In the genomic region with DNA sequence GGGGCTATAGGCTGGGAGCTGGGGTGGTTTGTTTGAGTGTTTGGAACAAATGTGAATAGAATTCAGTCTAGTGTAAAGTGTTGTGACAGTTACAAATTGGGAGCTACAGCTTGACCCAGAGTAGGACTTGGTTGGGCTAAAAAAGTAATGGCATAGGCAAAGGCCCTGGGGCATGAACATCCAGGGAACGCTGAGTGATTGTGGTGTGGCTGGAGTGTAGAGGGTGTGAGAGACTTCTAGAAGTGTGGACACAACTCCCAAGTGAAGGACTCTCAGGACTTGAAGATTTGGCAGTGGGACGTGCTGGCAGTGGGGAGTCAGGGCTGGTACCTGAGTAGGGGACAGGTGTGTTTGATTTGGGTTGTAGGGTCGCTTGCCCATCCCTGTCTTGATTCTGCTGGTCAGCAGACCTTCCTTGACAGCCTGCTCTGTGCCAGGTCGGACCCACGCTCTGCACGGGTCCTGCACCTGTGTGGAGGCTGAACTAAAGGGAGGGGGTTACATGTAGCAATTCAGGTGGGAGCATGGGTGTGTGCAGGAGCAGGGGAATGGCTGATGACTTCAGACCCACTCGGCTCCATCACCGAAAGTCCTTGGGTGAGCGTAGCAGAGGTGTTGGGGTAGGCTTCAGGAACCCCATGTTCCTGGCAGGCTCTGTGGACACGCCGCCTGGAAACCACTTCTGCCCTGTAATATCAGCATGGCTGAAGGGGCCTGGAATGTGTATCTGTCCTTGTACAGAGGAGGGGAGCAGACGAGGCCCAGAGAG, we compare ENCODE assay signal across 10 cellular contexts. TPM values are rescaled to one million over a fixed set of nuclear protein-coding genes. Genes with fewer than 3 reads are reported as not detected.
DNase-seq lines count a peak whose midpoint lies in the region; ATAC-seq, FAIRE-seq and TF ChIP-seq lines count a peak whose summit lies in the region.
"Had no signal": no experiment of that assay in that cellular context is flagged by ENCODE, and none has a peak within 500 bp of the region (broad histone marks: within the 10 kb centered on the region; RNA-seq: fewer than 3 reads in every experiment).

No MANE protein-coding gene starts in this region.

- CTCF ChIA-PET in A549 (lab: Yijun Ruan, JAX) (interaction anchor here (0.8 to 10.6 kb wide), 7 partner anchors 11 to 901 kb away, joined by 3 to 56 read pairs (median 4); no protein-coding TSS in a partner anchor), GM10248 (lab: Yijun Ruan, JAX) (interaction anchor here (0.9 to 1.2 kb wide), 3 partner anchors 11 to 83 kb away, joined by 3 to 8 read pairs (median 3); no protein-coding TSS in a partner anchor)

- TF ChIP-seq RAD21 in A549 (conservative IDR thresholded peaks at IDR 0.05 in 1 of 2, IDR thresholded peaks at IDR 0.05 in 1 of 2), result no peak

- H3K4ac ChIP-seq in trophoblast cell (ENCODE audit: low read depth, low read length), result peak overlapping the region; percentile 0

- no peaks in the 10 kb centered on the region for H3K9me2 ChIP-seq in MM.1S (replicated peaks; ENCODE audit: insufficient read depth, low read length)

- no peaks in the 10 kb centered on the region for H3K79me1 ChIP-seq in trophoblast cell (ENCODE audit: low read length)

- no peak overlapping the region for H2BK120ac ChIP-seq in trophoblast cell (ENCODE audit: insufficient read depth, low read length, poor library complexity)

- no peak overlapping the region for H4K8ac ChIP-seq in trophoblast cell (ENCODE audit: low read depth, low read length)

- H2AFZ ChIP-seq in trophoblast cell (ENCODE audit: insufficient read depth, low read length, poor library complexity), result no peak overlapping the region
- no peak overlapping the region for H2AFZ ChIP-seq in MM.1S (ENCODE audit: low read length)

- H2BK12ac ChIP-seq in trophoblast cell (ENCODE audit: low read length), result no peak overlapping the region

- no peaks in the 10 kb centered on the region for H3K9me3 ChIP-seq in A549
- no peaks in the 10 kb centered on the region for H3K9me3 ChIP-seq in trophoblast cell (ENCODE audit: insufficient read depth, low read depth, low read length)
- H3K9me3 ChIP-seq in MM.1S (replicated peaks; ENCODE audit: insufficient read depth, low read length), result no peaks in the 10 kb centered on the region

- H2BK5ac ChIP-seq in trophoblast cell (ENCODE audit: low read depth, low read length, poor library complexity), result no peak overlapping the region

- no peak for TF ChIP-seq CTCF in A549 (IDR thresholded peaks at IDR 0.05)
- no peak for TF ChIP-seq CTCF in GM10248 (IDR thresholded peaks at IDR 0.05; ENCODE audit: control extremely low read depth, extremely low read depth, low read depth, missing control alignments)
- no peak for TF ChIP-seq CTCF in MM.1S (IDR thresholded peaks at IDR 0.05; ENCODE audit: low read length)

- no peak overlapping the region for H2AK5ac ChIP-seq in trophoblast cell (ENCODE audit: low read length)

- peak overlapping the region; percentile 91 to 92 for H3K27ac ChIP-seq in A549
- H3K27ac ChIP-seq in angular gyrus (ENCODE audit: low read depth, low read length), result peak overlapping the region; percentile 25
- H3K27ac ChIP-seq in trophoblast cell (ENCODE audit: low read depth, low read length), result no peak overlapping the region
- no peak overlapping the region for H3K27ac ChIP-seq in MM.1S (ENCODE audit: low read length)

- POLR2A ChIA-PET in A549 (lab: Yijun Ruan, JAX), result interaction anchor here (0.6 to 1.0 kb wide), 2 partner anchors 39 to 41 kb away, joined by 3 read pairs; no protein-coding TSS in a partner anchor
- POLR2A ChIA-PET in GM10248 (lab: Yijun Ruan, JAX), result no interaction called here

- ATAC-seq in A549 (no peak), left cardiac atrium (peak; percentile 30 to 70)

- no peak overlapping the region for H3K23ac ChIP-seq in trophoblast cell (ENCODE audit: low read length)

- H4K91ac ChIP-seq in trophoblast cell (ENCODE audit: low read depth, low read length), result no peak overlapping the region

- TF ChIP-seq EP300 in A549 (IDR thresholded peaks at IDR 0.05), result no peak

- WGBS in A549 (ENCODE audit: missing lambda C conversion rate), result 86% methylated on average over 12 of the region's 12 CpGs
- no CpG with 5 or more reads among the region's 12 CpGs for WGBS in trophoblast cell (ENCODE audit: extremely low coverage, insufficient coverage, insufficient read length)

- H4K12ac ChIP-seq in trophoblast cell (ENCODE audit: low read depth, low read length), result no peak overlapping the region

- H3K27me3 ChIP-seq in trophoblast cell (ENCODE audit: insufficient read depth, low read length), result no peaks in the 10 kb centered on the region
- H3K27me3 ChIP-seq in MM.1S (replicated peaks; ENCODE audit: insufficient read depth, low read length), result no peaks in the 10 kb centered on the region

- H3K4me1 ChIP-seq in A549 (peaks cover 100% of the 10 kb centered on the region), trophoblast cell (ENCODE audit: control insufficient read depth in 1 of 2, insufficient read depth in 2 of 2, low read length in 2 of 2) (peaks cover 0 to 15% of the 10 kb centered on the region in 2 experiments), MM.1S (ENCODE audit: low read length) (peaks cover 17% of the 10 kb centered on the region)

- intact Hi-C loops in left cardiac atrium (cut with DNase I), result loop anchor here in 1 of 2 donors (5.0 kb wide), 1 partner anchor 35 kb away; no protein-coding TSS in a partner anchor

- H3K18ac ChIP-seq in trophoblast cell (ENCODE audit: low read length), result peak overlapping the region; percentile 40

- TF ChIP-seq POLR2A in A549 (IDR thresholded peaks at IDR 0.05; ENCODE audit: low read length), result no peak

- H3K14ac ChIP-seq in trophoblast cell (ENCODE audit: low read length), result no peak overlapping the region

- H3K79me2 ChIP-seq in trophoblast cell (ENCODE audit: control insufficient read depth, insufficient read depth, low read length, poor library complexity) (peaks cover 28% of the 10 kb centered on the region), MM.1S (ENCODE audit: low read length) (no peaks in the 10 kb centered on the region)

- H3F3A ChIP-seq in MM.1S (ENCODE audit: insufficient read depth, low read length), result peaks cover 8% of the 10 kb centered on the region

- H3K4me3 ChIP-seq in A549, result no peak overlapping the region; the same call in 2 of the 3 replicates
- no peak overlapping the region for H3K4me3 ChIP-seq in trophoblast cell (ENCODE audit: low read depth, low read length)
- no peak overlapping the region for H3K4me3 ChIP-seq in MM.1S (ENCODE audit: low read length)

- H3K9ac ChIP-seq in trophoblast cell (ENCODE audit: low read length) (no peak overlapping the region), MM.1S (ENCODE audit: low read length) (no peak overlapping the region)

- no peak for FAIRE-seq in A549 (lab: Jason Lieb, UNC)

- H4K20me1 ChIP-seq in MM.1S (ENCODE audit: insufficient read depth, low read length), result no peaks in the 10 kb centered on the region

- peak overlapping the region; percentile 78 for H3K4me2 ChIP-seq in A549
- H3K4me2 ChIP-seq in trophoblast cell (ENCODE audit: low read length), result no peak overlapping the region
- no peak overlapping the region for H3K4me2 ChIP-seq in MM.1S (ENCODE audit: low read depth, low read length)

- H3K36me3 ChIP-seq in trophoblast cell (ENCODE audit: control insufficient read depth in 1 of 2, insufficient read depth in 2 of 2, low read length in 2 of 2) (peaks cover 48 to 49% of the 10 kb centered on the region in 2 experiments), MM.1S (replicated peaks; ENCODE audit: insufficient read depth, low read length) (no peaks in the 10 kb centered on the region)

- DNase-seq in A549 (ENCODE audit: low read depth in 1 of 2, low spot score in 1 of 2) (no peak), left cardiac atrium (peak; percentile 61), trophoblast cell (no peak), GM10248 (ENCODE audit: extremely low spot score) (no peak), iPS-NIHi11 (ENCODE audit: low spot score) (no peak), MM.1S (no peak)
- DNase-seq in activated naive CD4-positive, alpha-beta T cell treated with anti-CD3 and anti-CD28 coated beads, Interleukin-2, amount 50 U/mL, for 16 hours, result no peak
- DNase-seq: activated CD8-positive, alpha-beta memory T cell treated with anti-CD3 and anti-CD28 coated beads, Interleukin-2, amount 50 U/mL, for 4 hours; NCI-H2029 treated with DMSO at 0.1 percent for 48 hours had no signal

TF ChIP-seq in A549, 52 proteins besides CTCF, POLR2A, EP300 and RAD21:
- TF ChIP-seq RARB (CRISPR knock-in tag; IDR thresholded peaks at IDR 0.05) (no peak), KDM1A (IDR thresholded peaks at IDR 0.05; ENCODE audit: low read depth) (peak; percentile 70; the same call in 1 of the 2 replicates)
TF ChIP-seq in A549: peak in this region for 1.

RNA-seq across cellular contexts. Expression of a gene that starts 43.3 kb away (rescaled TPM):
- 8.1 and 14.7 TPM in 2 replicates for polyA plus RNA-seq in A549 (2011; rRNA removed)
- polyA plus RNA-seq in A549 (2012; cell fraction: cytosol; rRNA removed), result 31.6 and 42.1 TPM in 2 replicates
- 63.3 and 68.3 TPM in 2 replicates for polyA plus RNA-seq in A549 (2012; cell fraction: nucleus; rRNA removed)
- polyA plus RNA-seq in A549 (2017; fragmentation: RNase III; extraction: RNeasy Plus Mini Kit Qiagen cat#74134 plus additional on column Dnase treatment), result 29.1 to 30.3 TPM (median 30.1 TPM) in 3 replicates
- 16.1 and 17.8 TPM in 2 replicates for polyA minus RNA-seq in A549 (2011; rRNA and poly(A)+ RNA removed)
- 10 to 100 TPM; 51.4 to 58.0 TPM for total RNA-seq in left cardiac atrium
- 52.4 and 54.3 TPM in 2 replicates for polyA plus RNA-seq in trophoblast cell (2013)

Comparison
In these comparisons a context has a peak if more than half of its experiments do, and no peak if none do; other contexts are left out.
1. ATAC-seq: peak in left cardiac atrium (2 of 2); none in A549 (0 of 2).
2. H3K27ac ChIP-seq: peak in A549 (2 of 2) and angular gyrus (single experiment); none in trophoblast cell (single experiment) and MM.1S (single experiment).